ENCODE assay signal across 15 cellular contexts in genomic region chr3:150743508-150743907, GRCh38. TPM values are rescaled to one million over a fixed set of nuclear protein-coding genes. Genes with fewer than 3 reads are reported as not detected.
DNase-seq lines count a peak whose midpoint lies in the region; ATAC-seq, FAIRE-seq and TF ChIP-seq lines count a peak whose summit lies in the region.
"Had no signal": no experiment of that assay in that cellular context is flagged by ENCODE, and none has a peak within 500 bp of the region (broad histone marks: within the 10 kb centered on the region; RNA-seq: fewer than 3 reads in every experiment).

No MANE protein-coding gene starts in this region.

- 13% methylated on average over 2 of the region's 2 CpGs for WGBS in A549 (ENCODE audit: missing lambda C conversion rate)

- no peak for FAIRE-seq in A549 (lab: Jason Lieb, UNC)
- FAIRE-seq: D721Med, pancreas had no signal

- H3K36me3 Mint-ChIP-seq in activated CD8-positive, alpha-beta T cell treated with anti-CD3 and anti-CD28 coated beads, Interleukin-2, amount 10 ng/mL, durations not matched to agents 7 days and 5 days (ENCODE audit: low read depth): peaks cover 46% of the 10 kb centered on the region

- ATAC-seq in A549 (peak; percentile 45 to 63; a peak in 5 of 6 replicates), HG03439 (IDR thresholded peaks at IDR 0.05; ENCODE audit: unreplicated experiment) (no peak)
- no peak for ATAC-seq in activated CD8-positive, alpha-beta T cell treated with anti-CD3 and anti-CD28 coated beads, Interleukin-2, amount 10 ng/mL, durations not matched to agents 7 days and 5 days
- ATAC-seq: body of pancreas, pancreas had no signal

- H3K27me3 Mint-ChIP-seq in activated CD8-positive, alpha-beta T cell treated with anti-CD3 and anti-CD28 coated beads, Interleukin-2, amount 10 ng/mL, durations not matched to agents 7 days and 5 days (ENCODE audit: low read depth): no peaks in the 10 kb centered on the region
- H3K27me3 Mint-ChIP-seq: activated CD4-positive, alpha-beta T cell treated with anti-CD3 and anti-CD28 coated beads, Interleukin-2, amount 10 ng/mL, durations not matched to agents 7 days and 5 days had no signal

- peak in 1 of 2 experiments; percentile 28 for DNase-seq in A549 (ENCODE audit: low read depth in 1 of 2, low spot score in 1 of 2)
- DNase-seq in GM03348 (ENCODE audit: low spot score): peak; percentile 38
- DNase-seq in activated CD8-positive, alpha-beta T cell treated with anti-CD3 and anti-CD28 coated beads, Interleukin-2, amount 10 ng/mL, durations not matched to agents 7 days and 5 days: no peak
- DNase-seq in kidney glomerular epithelial cell (lab: John Stamatoyannopoulos, UW): peak; percentile 76
- DNase-seq in SKM-1 treated with dmso at 0.1 percent for 144 hours (lab: John Stamatoyannopoulos, UW; ENCODE audit: unreplicated experiment): no peak
- no peak for DNase-seq in SHP77 (lab: John Stamatoyannopoulos, UW)
- no peak for DNase-seq in NCI-H345 treated with DMSO at 0.1 percent for 48 hours (lab: John Stamatoyannopoulos, UW; ENCODE audit: unreplicated experiment)
- DNase-seq: activated CD4-positive, alpha-beta T cell treated with anti-CD3 and anti-CD28 coated beads, Interleukin-2, amount 10 ng/mL, durations not matched to agents 7 days and 5 days; body of pancreas; left cardiac atrium; pancreas; RPMI8226 had no signal

- H3K4me3 Mint-ChIP-seq in activated CD8-positive, alpha-beta T cell treated with anti-CD3 and anti-CD28 coated beads, Interleukin-2, amount 10 ng/mL, durations not matched to agents 7 days and 5 days: no peak overlapping the region
- H3K4me3 Mint-ChIP-seq: activated CD4-positive, alpha-beta T cell treated with anti-CD3 and anti-CD28 coated beads, Interleukin-2, amount 10 ng/mL, durations not matched to agents 7 days and 5 days had no signal

- no peak for TF ChIP-seq EP300 in A549 (IDR thresholded peaks at IDR 0.05)

- POLR2A ChIA-PET in A549 (lab: Yijun Ruan, JAX): no interaction called here
- POLR2A ChIA-PET in activated CD8-positive, alpha-beta T cell treated with anti-CD3 and anti-CD28 coated beads, Interleukin-2, amount 10 ng/mL, durations not matched to agents 7 days and 5 days (lab: Charles Lee): interaction anchor here (1.1 to 7.1 kb wide), 3 partner anchors 16 to 22 kb away, joined by 3 to 61 read pairs (median 3); partner anchors contain the start of gene SIAH2

- no peak for TF ChIP-seq RAD21 in A549 (conservative IDR thresholded peaks at IDR 0.05 in 1 of 2, IDR thresholded peaks at IDR 0.05 in 1 of 2)

- TF ChIP-seq POLR2A in A549 (IDR thresholded peaks at IDR 0.05; ENCODE audit: low read length): no peak

- peaks cover 43% of the 10 kb centered on the region for H3K4me1 ChIP-seq in A549

- peak overlapping the region in 1 of 2 experiments; percentile 24; a peak in 1 of 6 replicates for H3K27ac ChIP-seq in A549
- H3K27ac ChIP-seq: body of pancreas had no signal

- H3K4me2 ChIP-seq in A549: peak overlapping the region; percentile 48

- no peak for TF ChIP-seq CTCF in A549 (IDR thresholded peaks at IDR 0.05)

- H3K27ac Mint-ChIP-seq in activated CD8-positive, alpha-beta T cell treated with anti-CD3 and anti-CD28 coated beads, Interleukin-2, amount 10 ng/mL, durations not matched to agents 7 days and 5 days: peak overlapping the region; percentile 35
- H3K27ac Mint-ChIP-seq: activated CD4-positive, alpha-beta T cell treated with anti-CD3 and anti-CD28 coated beads, Interleukin-2, amount 10 ng/mL, durations not matched to agents 7 days and 5 days had no signal

- H3K4me3 ChIP-seq in A549: no peak overlapping the region
- H3K4me3 ChIP-seq: body of pancreas, pancreas had no signal

- H3K9me3 Mint-ChIP-seq in activated CD8-positive, alpha-beta T cell treated with anti-CD3 and anti-CD28 coated beads, Interleukin-2, amount 10 ng/mL, durations not matched to agents 7 days and 5 days (ENCODE audit: insufficient read depth): no peaks in the 10 kb centered on the region
- H3K9me3 Mint-ChIP-seq: activated CD4-positive, alpha-beta T cell treated with anti-CD3 and anti-CD28 coated beads, Interleukin-2, amount 10 ng/mL, durations not matched to agents 7 days and 5 days had no signal

- CTCF ChIA-PET in A549 (lab: Yijun Ruan, JAX): interaction anchor here (1.1 to 1.5 kb wide), 4 partner anchors 11 to 342 kb away, joined by 3 to 5 read pairs (median 3); partner anchors contain the start of gene MED12L
- CTCF ChIA-PET in activated CD8-positive, alpha-beta T cell treated with anti-CD3 and anti-CD28 coated beads, Interleukin-2, amount 10 ng/mL, durations not matched to agents 7 days and 5 days (lab: Charles Lee): interaction anchor here (0.7 kb wide), 1 partner anchor 10 kb away, joined by 3 read pairs; no protein-coding TSS in a partner anchor

- peaks cover 59% of the 10 kb centered on the region for H3K4me1 Mint-ChIP-seq in activated CD8-positive, alpha-beta T cell treated with anti-CD3 and anti-CD28 coated beads, Interleukin-2, amount 10 ng/mL, durations not matched to agents 7 days and 5 days (ENCODE audit: low read depth)

- H3K9me3 ChIP-seq in A549: no peaks in the 10 kb centered on the region
- H3K9me3 ChIP-seq: body of pancreas, pancreas had no signal

TF ChIP-seq in A549, 52 proteins besides CTCF, POLR2A, EP300 and RAD21 (continues in another document):
- TF ChIP-seq USF2 (IDR thresholded peaks at IDR 0.05) (no peak), RNF2 (IDR thresholded peaks at IDR 0.05; ENCODE audit: borderline replicate concordance, low read depth) (no peak), NR3C1 (IDR thresholded peaks at IDR 0.05) (no peak), EHF (CRISPR knock-in tag; IDR thresholded peaks at IDR 0.05) (no peak), RCOR1 (IDR thresholded peaks at IDR 0.05; ENCODE audit: low read depth, low read length) (no peak), EHMT2 (IDR thresholded peaks at IDR 0.05; ENCODE audit: low read depth) (no peak), KDM1A (IDR thresholded peaks at IDR 0.05; ENCODE audit: low read depth) (no peak), POLR2AphosphoS2 (conservative IDR thresholded peaks at IDR 0.05; ENCODE audit: low read length) (no peak), RFX5 (IDR thresholded peaks at IDR 0.05) (no peak), PBX3 (IDR thresholded peaks at IDR 0.05) (no peak), TP53 (CRISPR knock-in tag; IDR thresholded peaks at IDR 0.05) (no peak), NPAS2 (CRISPR knock-in tag; IDR thresholded peaks at IDR 0.05; ENCODE audit: borderline replicate concordance) (no peak)

RNA-seq across cellular contexts. Expression of gene SIAH2, which starts 19.5 kb away (rescaled TPM):
- polyA plus RNA-seq in A549 (2011; rRNA removed): 24.8 and 28.6 TPM in 2 replicates
- 44.4 and 54.3 TPM in 2 replicates for polyA plus RNA-seq in A549 (2012; cell fraction: cytosol; rRNA removed)
- polyA plus RNA-seq in A549 (2012; cell fraction: nucleus; rRNA removed): 20.5 and 52.2 TPM in 2 replicates
- 10.7 to 11.4 TPM (median 11.2 TPM) in 3 replicates for polyA plus RNA-seq in A549 (2017; fragmentation: RNase III; extraction: RNeasy Plus Mini Kit Qiagen cat#74134 plus additional on column Dnase treatment)
- 48.4 and 56.9 TPM in 2 replicates for polyA minus RNA-seq in A549 (2011; rRNA and poly(A)+ RNA removed)
- 10 to 100 TPM; 31.5 to 32.3 TPM for total RNA-seq in activated CD8-positive, alpha-beta T cell treated with anti-CD3 and anti-CD28 coated beads, Interleukin-2, amount 10 ng/mL, durations not matched to agents 7 days and 5 days

RNA-seq across cellular contexts. Expression of gene ERICH6, which starts 39.8 kb away (rescaled TPM):
- polyA plus RNA-seq in A549 (2011; rRNA removed): 0.06 and 0.07 TPM in 2 replicates
- 0.05 TPM in 2 replicates for polyA plus RNA-seq in A549 (2012; cell fraction: cytosol; rRNA removed)
- polyA plus RNA-seq in A549 (2012; cell fraction: nucleus; rRNA removed): 0.04 and 0.11 TPM in 2 replicates
- 0.12 to 0.18 TPM in 2 of 3 replicates, not detected in the other for polyA plus RNA-seq in A549 (2017; fragmentation: RNase III; extraction: RNeasy Plus Mini Kit Qiagen cat#74134 plus additional on column Dnase treatment)
- 0.19 TPM in 1 of 2 replicates, not detected in the other for polyA minus RNA-seq in A549 (2011; rRNA and poly(A)+ RNA removed)
- under 1 TPM; 0.21 to 0.60 TPM for total RNA-seq in activated CD8-positive, alpha-beta T cell treated with anti-CD3 and anti-CD28 coated beads, Interleukin-2, amount 10 ng/mL, durations not matched to agents 7 days and 5 days
- polyA plus RNA-seq: pancreas, urinary bladder had no signal

Comparison
In these comparisons a context has a peak if more than half of its experiments do, and no peak if none do; other contexts are left out.
1. ATAC-seq: peak in A549 (2 of 2); none in activated CD8-positive, alpha-beta T cell treated with anti-CD3 and anti-CD28 coated beads, Interleukin-2, amount 10 ng/mL, durations not matched to agents 7 days and 5 days (single experiment) and HG03439 (single experiment).
2. DNase-seq: peak in GM03348 (single experiment) and kidney glomerular epithelial cell (single experiment); none in activated CD8-positive, alpha-beta T cell treated with anti-CD3 and anti-CD28 coated beads, Interleukin-2, amount 10 ng/mL, durations not matched to agents 7 days and 5 days (single experiment), SKM-1 treated with dmso at 0.1 percent for 144 hours (single experiment), SHP77 (0 of 2) and NCI-H345 treated with DMSO at 0.1 percent for 48 hours (single experiment).